Comparison of ENCODE assay signal across 1 cellular context in the genomic region with DNA sequence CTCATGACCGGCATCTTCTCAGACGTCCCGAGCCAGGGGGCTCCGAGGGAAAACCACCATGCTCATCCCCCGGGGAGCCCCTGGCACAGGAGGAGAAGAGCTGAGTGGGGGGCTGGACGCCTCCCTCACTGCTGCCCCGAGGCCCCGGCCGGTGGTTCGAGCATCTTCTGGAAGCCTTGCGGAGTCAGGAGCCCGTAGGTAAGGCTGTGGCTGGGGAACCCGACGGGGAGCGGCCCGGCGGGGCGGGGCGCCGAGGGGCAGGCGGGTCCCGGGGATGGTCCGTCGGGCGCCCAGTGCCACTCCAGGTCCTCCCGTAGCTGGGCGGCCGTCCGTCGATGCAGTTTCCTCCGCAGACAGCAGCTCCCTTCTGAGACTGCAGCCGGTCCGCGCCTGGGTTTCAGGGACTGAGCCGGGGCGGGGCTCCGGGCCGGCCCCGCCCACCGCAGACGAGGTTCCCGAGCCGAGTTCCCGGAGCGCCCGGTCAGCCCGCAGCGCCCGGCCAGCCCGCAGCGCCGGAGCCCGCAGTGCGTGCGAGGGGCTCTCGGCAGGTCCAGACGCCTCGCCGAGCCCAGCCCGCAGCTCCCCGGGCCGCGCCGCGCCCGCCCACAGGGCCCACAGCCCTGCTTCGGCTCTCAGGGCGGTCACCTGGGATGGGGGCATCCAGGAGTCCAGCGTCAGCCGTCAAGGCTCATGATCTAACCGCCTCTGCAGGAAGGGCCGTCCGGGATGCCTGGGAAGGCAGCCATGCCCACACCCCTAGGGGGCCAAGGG.
A peak's percentile ranks its signal among the peaks of the same experiment; 100 is the strongest.
TF ChIP-seq lines count a peak whose summit lies in the region.

A gene (minus strand): TSS at position 369 of the 771 bp plus-strand sequence. CDS start 355 bp downstream, at position 14.

TF ChIP-seq in K562, 482 proteins besides CTCF, POLR2A, EP300 and RAD21 (continued from another document):
- TF ChIP-seq NFIC (IDR thresholded peaks at IDR 0.05) = peak; percentile 21; the same call in 1 of the 2 replicates
- peak; percentile 57 for TF ChIP-seq RBFOX2 (IDR thresholded peaks at IDR 0.05; ENCODE audit: low read depth, low read length)
- TF ChIP-seq NONO (IDR thresholded peaks at IDR 0.05; ENCODE audit: low read depth in 2 of 2, low read length in 1 of 2) = no peak
- TF ChIP-seq, protein P1, sequence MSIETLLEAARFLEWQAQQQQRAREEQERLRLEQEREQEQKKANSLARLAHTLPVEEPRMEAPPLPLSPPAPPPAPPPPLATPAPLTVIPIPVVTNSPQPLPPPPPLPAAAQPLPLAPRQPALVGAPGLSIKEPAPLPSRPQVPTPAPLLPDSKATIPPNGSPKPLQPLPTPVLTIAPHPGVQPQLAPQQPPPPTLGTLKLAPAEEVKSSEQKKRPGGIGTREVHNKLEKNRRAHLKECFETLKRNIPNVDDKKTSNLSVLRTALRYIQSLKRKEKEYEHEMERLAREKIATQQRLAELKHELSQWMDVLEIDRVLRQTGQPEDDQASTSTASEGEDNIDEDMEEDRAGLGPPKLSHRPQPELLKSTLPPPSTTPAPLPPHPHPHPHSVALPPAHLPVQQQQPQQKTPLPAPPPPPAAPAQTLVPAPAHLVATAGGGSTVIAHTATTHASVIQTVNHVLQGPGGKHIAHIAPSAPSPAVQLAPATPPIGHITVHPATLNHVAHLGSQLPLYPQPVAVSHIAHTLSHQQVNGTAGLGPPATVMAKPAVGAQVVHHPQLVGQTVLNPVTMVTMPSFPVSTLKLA (conservative IDR thresholded peaks at IDR 0.05) = no peak
- no peak for TF ChIP-seq ZNF699 (CRISPR knock-in tag; IDR thresholded peaks at IDR 0.05; ENCODE audit: insufficient replicate concordance)
- TF ChIP-seq NCOA6 (IDR thresholded peaks at IDR 0.05) = peak; percentile 75
- TF ChIP-seq DPF2 (IDR thresholded peaks at IDR 0.05) = no peak
- TF ChIP-seq KDM2B (CRISPR knock-in tag; IDR thresholded peaks at IDR 0.05) = peak; percentile 48; the same call in 1 of the 2 replicates
- TF ChIP-seq STAT5A (IDR thresholded peaks at IDR 0.05; ENCODE audit: borderline replicate concordance, low read length) = no peak
- TF ChIP-seq MAFK (IDR thresholded peaks at IDR 0.05; ENCODE audit: low read length) = no peak
- peak; percentile 34; the same call in 1 of the 2 replicates for TF ChIP-seq ZFX (CRISPR knock-in tag; IDR thresholded peaks at IDR 0.05)
- TF ChIP-seq, protein P2, sequence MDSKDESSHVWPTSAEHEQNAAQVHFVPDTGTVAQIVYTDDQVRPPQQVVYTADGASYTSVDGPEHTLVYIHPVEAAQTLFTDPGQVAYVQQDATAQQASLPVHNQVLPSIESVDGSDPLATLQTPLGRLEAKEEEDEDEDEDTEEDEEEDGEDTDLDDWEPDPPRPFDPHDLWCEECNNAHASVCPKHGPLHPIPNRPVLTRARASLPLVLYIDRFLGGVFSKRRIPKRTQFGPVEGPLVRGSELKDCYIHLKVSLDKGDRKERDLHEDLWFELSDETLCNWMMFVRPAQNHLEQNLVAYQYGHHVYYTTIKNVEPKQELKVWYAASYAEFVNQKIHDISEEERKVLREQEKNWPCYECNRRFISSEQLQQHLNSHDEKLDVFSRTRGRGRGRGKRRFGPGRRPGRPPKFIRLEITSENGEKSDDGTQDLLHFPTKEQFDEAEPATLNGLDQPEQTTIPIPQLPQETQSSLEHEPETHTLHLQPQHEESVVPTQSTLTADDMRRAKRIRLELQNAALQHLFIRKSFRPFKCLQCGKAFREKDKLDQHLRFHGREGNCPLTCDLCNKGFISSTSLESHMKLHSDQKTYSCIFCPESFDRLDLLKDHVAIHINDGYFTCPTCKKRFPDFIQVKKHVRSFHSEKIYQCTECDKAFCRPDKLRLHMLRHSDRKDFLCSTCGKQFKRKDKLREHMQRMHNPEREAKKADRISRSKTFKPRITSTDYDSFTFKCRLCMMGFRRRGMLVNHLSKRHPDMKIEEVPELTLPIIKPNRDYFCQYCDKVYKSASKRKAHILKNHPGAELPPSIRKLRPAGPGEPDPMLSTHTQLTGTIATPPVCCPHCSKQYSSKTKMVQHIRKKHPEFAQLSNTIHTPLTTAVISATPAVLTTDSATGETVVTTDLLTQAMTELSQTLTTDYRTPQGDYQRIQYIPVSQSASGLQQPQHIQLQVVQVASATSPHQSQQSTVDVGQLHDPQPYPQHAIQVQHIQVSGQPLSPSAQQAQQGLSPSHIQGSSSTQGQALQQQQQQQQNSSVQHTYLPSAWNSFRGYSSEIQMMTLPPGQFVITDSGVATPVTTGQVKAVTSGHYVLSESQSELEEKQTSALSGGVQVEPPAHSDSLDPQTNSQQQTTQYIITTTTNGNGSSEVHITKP (IDR thresholded peaks at IDR 0.05; ENCODE audit: partially characterized antibody) = peak; percentile 80
- no peak for TF ChIP-seq DIDO1 (tag; IDR thresholded peaks at IDR 0.05; ENCODE audit: low read depth)
